29 cellular contexts compared by ENCODE assay signal in genomic region chr12:81974762-81975161, GRCh38.
"Had no signal": no experiment of that assay in that cellular context is flagged by ENCODE, and none has a peak within 500 bp of the region (broad histone marks: within the 10 kb centered on the region; RNA-seq: fewer than 3 reads in every experiment).

No MANE protein-coding gene starts in this region.

- H3K4me1 Mint-ChIP-seq: activated B cell treated with CpG ODN at 0.5 μM for 24 hours; activated T-helper 17 cell treated with anti-CD3 and anti-CD28 coated beads, Interleukin-2, amount 50 U/mL, for 72 hours; naive B cell; nephron progenitor cell had no signal

- H3K4me1 ChIP-seq: esophagus muscularis mucosa, left lung, prostate gland, suprapubic skin, tibial artery had no signal

- H3K27ac ChIP-seq: esophagus muscularis mucosa, left lung, ovary, prostate gland, skin epidermis, suprapubic skin, tibial artery had no signal

- H3K4me3 Mint-ChIP-seq: activated B cell treated with CpG ODN at 0.5 μM for 24 hours; activated CD8-positive, alpha-beta T cell treated with anti-CD3 and anti-CD28 coated beads for 36 hours; activated T-cell treated with anti-CD3 and anti-CD28 coated beads, Interleukin-2, amount 50 U/mL, for 4 hours; activated T-helper 17 cell treated with anti-CD3 and anti-CD28 coated beads, Interleukin-2, amount 50 U/mL, for 72 hours; mesothelial cell of epicardium; naive B cell; nephron progenitor cell had no signal

- FAIRE-seq: astrocyte, islet of Langerhans had no signal

- H3K36me3 ChIP-seq: esophagus muscularis mucosa, left lung, ovary, prostate gland, suprapubic skin, tibial artery had no signal

- DNase-seq: activated B cell treated with CpG ODN at 0.5 μM for 24 hours; activated CD4-positive, alpha-beta T cell treated with anti-CD3 and anti-CD28 coated beads, Interleukin-2, amount 50 U/mL, for 1 hour; activated CD8-positive, alpha-beta T cell treated with anti-CD3 and anti-CD28 coated beads for 36 hours; activated gamma-delta T cell treated with Interleukin-2 at 50 U/mL for 16 hours; activated naive CD4-positive, alpha-beta T cell treated with anti-CD3 and anti-CD28 coated beads, Interleukin-2, amount 50 U/mL, for 16 hours; activated T-cell treated with anti-CD3 and anti-CD28 coated beads, Interleukin-2, amount 50 U/mL, for 4 hours; amniotic stem cell; caudate nucleus; cortex of kidney; foreskin melanocyte; left lung; naive B cell; nephron progenitor cell; ovary; retina; stimulated activated CD4-positive, alpha-beta T cell treated with anti-CD3 and anti-CD28 coated beads, Interleukin-12 subunit alpha, Interleukin-12 subunit beta, amount 100 ng/mL, for 4 hours; stimulated activated CD4-positive, alpha-beta T cell treated with anti-CD3 and anti-CD28 coated beads, Interleukin-4, amount 100 ng/mL, for 1 hour; T-helper 2 cell; tibial artery had no signal

- H3K9me3 ChIP-seq: esophagus muscularis mucosa, left lung, ovary, prostate gland, suprapubic skin, tibial artery had no signal

- H3K36me3 Mint-ChIP-seq: mesothelial cell of epicardium, naive B cell had no signal

- H3K27me3 Mint-ChIP-seq: activated B cell treated with CpG ODN at 0.5 μM for 24 hours; activated CD8-positive, alpha-beta T cell treated with anti-CD3 and anti-CD28 coated beads for 36 hours; activated T-helper 17 cell treated with anti-CD3 and anti-CD28 coated beads, Interleukin-2, amount 50 U/mL, for 72 hours; naive B cell had no signal

- H3K27me3 ChIP-seq: esophagus muscularis mucosa, left lung, ovary, suprapubic skin, tibial artery had no signal

- H3K4me3 ChIP-seq: esophagus muscularis mucosa, left lung, lung, ovary, prostate gland, skin epidermis, suprapubic skin, tibial artery had no signal

- H3K27ac Mint-ChIP-seq: activated B cell treated with CpG ODN at 0.5 μM for 24 hours; activated CD8-positive, alpha-beta T cell treated with anti-CD3 and anti-CD28 coated beads for 36 hours; activated T-helper 17 cell treated with anti-CD3 and anti-CD28 coated beads, Interleukin-2, amount 50 U/mL, for 72 hours; mesothelial cell of epicardium; naive B cell; nephron progenitor cell had no signal

- ATAC-seq: activated CD8-positive, alpha-beta T cell treated with anti-CD3 and anti-CD28 coated beads for 36 hours; activated T-cell treated with anti-CD3 and anti-CD28 coated beads, Interleukin-2, amount 50 U/mL, for 4 hours; activated T-helper 17 cell treated with anti-CD3 and anti-CD28 coated beads, Interleukin-2, amount 50 U/mL, for 72 hours; left lung; sciatic nerve had no signal

- H3K9me3 Mint-ChIP-seq: activated CD8-positive, alpha-beta T cell treated with anti-CD3 and anti-CD28 coated beads for 36 hours; nephron progenitor cell had no signal
